2 cellular contexts compared by ENCODE assay signal in genomic region chr17:41813699-41814124, GRCh38.
TF ChIP-seq lines count a peak whose summit lies in the region.

No MANE protein-coding gene starts in this region.

TF ChIP-seq in SK-N-SH, 30 proteins besides CTCF, POLR2A, EP300 and RAD21 (continued from another document):
- TF ChIP-seq RFX5 (IDR thresholded peaks at IDR 0.05; ENCODE audit: low read length) (no peak), NFIC (IDR thresholded peaks at IDR 0.05; ENCODE audit: borderline replicate concordance) (no peak), ZBTB33 (IDR thresholded peaks at IDR 0.05; ENCODE audit: borderline replicate concordance, low read depth) (no peak), NRF1 (IDR thresholded peaks at IDR 0.05; ENCODE audit: low read depth, low read length) (no peak), FOXM1 (IDR thresholded peaks at IDR 0.05; ENCODE audit: low read depth) (no peak)

TF ChIP-seq in SK-N-SH treated with all-trans-retinoic acid at 6 μM for 48 hours, 23 proteins besides CTCF, POLR2A, EP300 and RAD21 (continued from another document):
- TF ChIP-seq PATZ1 (CRISPR knock-in tag; IDR thresholded peaks at IDR 0.05; ENCODE audit: borderline replicate concordance) (no peak), TOX (CRISPR knock-in tag; IDR thresholded peaks at IDR 0.05; ENCODE audit: borderline replicate concordance) (no peak), BACH2 (CRISPR knock-in tag; IDR thresholded peaks at IDR 0.05; ENCODE audit: borderline replicate concordance) (no peak), ARNTL (CRISPR knock-in tag; IDR thresholded peaks at IDR 0.05; ENCODE audit: borderline replicate concordance, low read depth) (no peak), PPARA (CRISPR knock-in tag; IDR thresholded peaks at IDR 0.05; ENCODE audit: borderline replicate concordance) (no peak), ZNF565 (CRISPR knock-in tag; conservative IDR thresholded peaks at IDR 0.05; ENCODE audit: low read depth) (no peak), OSR1 (CRISPR knock-in tag; IDR thresholded peaks at IDR 0.05) (no peak), SNAI2 (CRISPR knock-in tag; IDR thresholded peaks at IDR 0.05) (no peak), ISL1 (CRISPR knock-in tag; IDR thresholded peaks at IDR 0.05) (no peak), RARB (CRISPR knock-in tag; IDR thresholded peaks at IDR 0.05) (no peak), ZFP3 (CRISPR knock-in tag; IDR thresholded peaks at IDR 0.05) (no peak), CSRNP3 (CRISPR knock-in tag; IDR thresholded peaks at IDR 0.05) (no peak), ZFP30 (CRISPR knock-in tag; IDR thresholded peaks at IDR 0.05) (no peak), ESRRG (CRISPR knock-in tag; IDR thresholded peaks at IDR 0.05) (no peak)
TF ChIP-seq in SK-N-SH treated with all-trans-retinoic acid at 6 μM for 48 hours: peak in this region for 0.
